ENCODE assay signal across 8 cellular contexts in genomic region chr14:77319416-77319815, GRCh38. TPM values are rescaled to one million over a fixed set of nuclear protein-coding genes. Genes with fewer than 3 reads are reported as not detected.
DNase-seq lines count a peak whose midpoint lies in the region; ATAC-seq, FAIRE-seq and TF ChIP-seq lines count a peak whose summit lies in the region.

No MANE protein-coding gene starts in this region.

- H3K27me3 ChIP-seq in thoracic aorta (replicated peaks; ENCODE audit: insufficient read depth) (no peaks in the 10 kb centered on the region), pancreas (no peaks in the 10 kb centered on the region)

- H3K27me3 Mint-ChIP-seq in activated naive CD4-positive, alpha-beta T cell treated with anti-CD3 and anti-CD28 coated beads, Interleukin-2, amount 10 ng/mL, durations not matched to agents 7 days and 5 days: no peaks in the 10 kb centered on the region
- no peaks in the 10 kb centered on the region; the same call in 1 of the 2 replicates for H3K27me3 Mint-ChIP-seq in WTC11 (ENCODE audit: low read depth)

- POLR2A ChIA-PET in WTC11 (lab: Charles Lee): no interaction called here

- no peak overlapping the region for H3K27ac Mint-ChIP-seq in activated naive CD4-positive, alpha-beta T cell treated with anti-CD3 and anti-CD28 coated beads, Interleukin-2, amount 10 ng/mL, durations not matched to agents 7 days and 5 days
- H3K27ac Mint-ChIP-seq in activated naive CD4-positive, alpha-beta T cell treated with anti-CD3 and anti-CD28 coated beads, Interleukin-2, amount 50 U/mL, for 72 hours: no peak overlapping the region
- H3K27ac Mint-ChIP-seq in WTC11: peak overlapping the region; percentile 95

- H3K4me3 Mint-ChIP-seq in activated naive CD4-positive, alpha-beta T cell treated with anti-CD3 and anti-CD28 coated beads, Interleukin-2, amount 10 ng/mL, durations not matched to agents 7 days and 5 days: peak overlapping the region; percentile 11
- peak overlapping the region; percentile 82 for H3K4me3 Mint-ChIP-seq in WTC11

- no peak for DNase-seq in activated naive CD4-positive, alpha-beta T cell treated with anti-CD3 and anti-CD28 coated beads, Interleukin-2, amount 10 ng/mL, durations not matched to agents 7 days and 5 days
- no peak for DNase-seq in activated naive CD4-positive, alpha-beta T cell treated with anti-CD3 and anti-CD28 coated beads, Interleukin-2, amount 50 U/mL, for 72 hours (ENCODE audit: low spot score in 2 of 2)
- DNase-seq in WTC11 (ENCODE audit: low spot score): no peak
- DNase-seq in inferior parietal cortex (ENCODE audit: extremely low spot score): peak; percentile 38
- DNase-seq in thoracic aorta (ENCODE audit: low spot score): no peak
- no peak for DNase-seq in pancreas
- DNase-seq in stimulated activated CD4-positive, alpha-beta T cell treated with anti-CD3 and anti-CD28 coated beads, Interleukin-15, amount 100 ng/mL, for 24 hours: no peak

- H3K4me3 ChIP-seq in thoracic aorta (peak overlapping the region; percentile 97), pancreas (no peak overlapping the region)

- peaks cover 9 to 19% of the 10 kb centered on the region in 2 donors for H3K4me1 ChIP-seq in thoracic aorta (ENCODE audit: control insufficient read depth in 1 of 2, low read depth in 2 of 2)
- H3K4me1 ChIP-seq in pancreas: peaks cover 0 to 13% (median 6%) of the 10 kb centered on the region in 3 donors

- ATAC-seq in activated naive CD4-positive, alpha-beta T cell treated with anti-CD3 and anti-CD28 coated beads, Interleukin-2, amount 50 U/mL, for 72 hours: no peak
- no peak for ATAC-seq in WTC11
- no peak for ATAC-seq in thoracic aorta (ENCODE audit: insufficient number of reproducible peaks, low FRiP score, low read depth)
- no peak for ATAC-seq in pancreas
- no peak for ATAC-seq in HG02870 (IDR thresholded peaks at IDR 0.05; ENCODE audit: unreplicated experiment)

- intact Hi-C loops in pancreas (cut with DNase I): loop anchor here in 1 of 3 donors (10.0 kb wide), 1 partner anchor 165 kb away; no protein-coding TSS in a partner anchor

- no peaks in the 10 kb centered on the region for H3K36me3 Mint-ChIP-seq in activated naive CD4-positive, alpha-beta T cell treated with anti-CD3 and anti-CD28 coated beads, Interleukin-2, amount 10 ng/mL, durations not matched to agents 7 days and 5 days
- H3K36me3 Mint-ChIP-seq in activated naive CD4-positive, alpha-beta T cell treated with anti-CD3 and anti-CD28 coated beads, Interleukin-2, amount 50 U/mL, for 72 hours: peaks cover 0 to 7% of the 10 kb centered on the region in 2 donors
- no peaks in the 10 kb centered on the region for H3K36me3 Mint-ChIP-seq in WTC11

- CTCF ChIA-PET in activated naive CD4-positive, alpha-beta T cell treated with anti-CD3 and anti-CD28 coated beads, Interleukin-2, amount 10 ng/mL, durations not matched to agents 7 days and 5 days (lab: Charles Lee): interaction anchor here (1.1 to 1.8 kb wide), 3 partner anchors 18 to 227 kb away, joined by 3 to 16 read pairs (median 3); no protein-coding TSS in a partner anchor
- CTCF ChIA-PET in WTC11 (lab: Charles Lee): interaction anchor here (0.7 to 1.3 kb wide), 2 partner anchors 18 to 178 kb away, joined by 3 to 6 read pairs; partner anchors contain the start of gene ZDHHC22

- peaks cover 23% of the 10 kb centered on the region for H3K4me1 Mint-ChIP-seq in activated naive CD4-positive, alpha-beta T cell treated with anti-CD3 and anti-CD28 coated beads, Interleukin-2, amount 10 ng/mL, durations not matched to agents 7 days and 5 days
- H3K4me1 Mint-ChIP-seq in WTC11: peaks cover 50% of the 10 kb centered on the region

- H3K9me3 ChIP-seq in thoracic aorta (no peaks in the 10 kb centered on the region), pancreas (no peaks in the 10 kb centered on the region)

- H3K36me3 ChIP-seq in thoracic aorta (no peaks in the 10 kb centered on the region), pancreas (no peaks in the 10 kb centered on the region)

- TF ChIP-seq CTCF in WTC11 (IDR thresholded peaks at IDR 0.05): no peak
- TF ChIP-seq CTCF in thoracic aorta (IDR thresholded peaks at IDR 0.05): no peak
- TF ChIP-seq CTCF in pancreas (IDR thresholded peaks at IDR 0.05): no peak

- H3K9me3 Mint-ChIP-seq in activated naive CD4-positive, alpha-beta T cell treated with anti-CD3 and anti-CD28 coated beads, Interleukin-2, amount 10 ng/mL, durations not matched to agents 7 days and 5 days: no peaks in the 10 kb centered on the region
- no peaks in the 10 kb centered on the region for H3K9me3 Mint-ChIP-seq in activated naive CD4-positive, alpha-beta T cell treated with anti-CD3 and anti-CD28 coated beads, Interleukin-2, amount 50 U/mL, for 72 hours
- H3K9me3 Mint-ChIP-seq in WTC11: no peaks in the 10 kb centered on the region

- no peak for FAIRE-seq in pancreas (lab: Jason Lieb, UNC)

- 53 to 55% methylated on average over 5 of the region's 5 CpGs for WGBS in pancreas, 2 donors

- H3K27ac ChIP-seq in thoracic aorta (no peak overlapping the region), pancreas (no peak overlapping the region)

TF ChIP-seq in WTC11, 78 proteins besides CTCF, POLR2A, EP300 and RAD21:
- TF ChIP-seq, protein P1, sequence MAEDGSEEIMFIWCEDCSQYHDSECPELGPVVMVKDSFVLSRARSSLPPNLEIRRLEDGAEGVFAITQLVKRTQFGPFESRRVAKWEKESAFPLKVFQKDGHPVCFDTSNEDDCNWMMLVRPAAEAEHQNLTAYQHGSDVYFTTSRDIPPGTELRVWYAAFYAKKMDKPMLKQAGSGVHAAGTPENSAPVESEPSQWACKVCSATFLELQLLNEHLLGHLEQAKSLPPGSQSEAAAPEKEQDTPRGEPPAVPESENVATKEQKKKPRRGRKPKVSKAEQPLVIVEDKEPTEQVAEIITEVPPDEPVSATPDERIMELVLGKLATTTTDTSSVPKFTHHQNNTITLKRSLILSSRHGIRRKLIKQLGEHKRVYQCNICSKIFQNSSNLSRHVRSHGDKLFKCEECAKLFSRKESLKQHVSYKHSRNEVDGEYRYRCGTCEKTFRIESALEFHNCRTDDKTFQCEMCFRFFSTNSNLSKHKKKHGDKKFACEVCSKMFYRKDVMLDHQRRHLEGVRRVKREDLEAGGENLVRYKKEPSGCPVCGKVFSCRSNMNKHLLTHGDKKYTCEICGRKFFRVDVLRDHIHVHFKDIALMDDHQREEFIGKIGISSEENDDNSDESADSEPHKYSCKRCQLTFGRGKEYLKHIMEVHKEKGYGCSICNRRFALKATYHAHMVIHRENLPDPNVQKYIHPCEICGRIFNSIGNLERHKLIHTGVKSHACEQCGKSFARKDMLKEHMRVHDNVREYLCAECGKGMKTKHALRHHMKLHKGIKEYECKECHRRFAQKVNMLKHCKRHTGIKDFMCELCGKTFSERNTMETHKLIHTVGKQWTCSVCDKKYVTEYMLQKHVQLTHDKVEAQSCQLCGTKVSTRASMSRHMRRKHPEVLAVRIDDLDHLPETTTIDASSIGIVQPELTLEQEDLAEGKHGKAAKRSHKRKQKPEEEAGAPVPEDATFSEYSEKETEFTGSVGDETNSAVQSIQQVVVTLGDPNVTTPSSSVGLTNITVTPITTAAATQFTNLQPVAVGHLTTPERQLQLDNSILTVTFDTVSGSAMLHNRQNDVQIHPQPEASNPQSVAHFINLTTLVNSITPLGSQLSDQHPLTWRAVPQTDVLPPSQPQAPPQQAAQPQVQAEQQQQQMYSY (CRISPR knock-in tag; IDR thresholded peaks at IDR 0.05): no peak
- TF ChIP-seq TEAD1 (CRISPR knock-in tag; IDR thresholded peaks at IDR 0.05) (no peak), NFYB (CRISPR knock-in tag; conservative IDR thresholded peaks at IDR 0.05; ENCODE audit: low read depth) (no peak), CREB1 (CRISPR knock-in tag; IDR thresholded peaks at IDR 0.05) (no peak)
- TF ChIP-seq, protein P2, sequence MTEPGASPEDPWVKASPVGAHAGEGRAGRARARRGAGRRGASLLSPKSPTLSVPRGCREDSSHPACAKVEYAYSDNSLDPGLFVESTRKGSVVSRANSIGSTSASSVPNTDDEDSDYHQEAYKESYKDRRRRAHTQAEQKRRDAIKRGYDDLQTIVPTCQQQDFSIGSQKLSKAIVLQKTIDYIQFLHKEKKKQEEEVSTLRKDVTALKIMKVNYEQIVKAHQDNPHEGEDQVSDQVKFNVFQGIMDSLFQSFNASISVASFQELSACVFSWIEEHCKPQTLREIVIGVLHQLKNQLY (CRISPR knock-in tag; IDR thresholded peaks at IDR 0.05): no peak

RNA-seq across cellular contexts. Expression of gene POMT2, which starts 1.3 kb away (rescaled TPM):
- total RNA-seq in activated naive CD4-positive, alpha-beta T cell treated with anti-CD3 and anti-CD28 coated beads, Interleukin-2, amount 50 U/mL, for 72 hours: 10 to 100 TPM; 15.5 to 18.0 TPM
- total RNA-seq in WTC11 (2021) (31.3 to 38.7 TPM (median 35.2 TPM) in 3 replicates), thoracic aorta (10 to 100 TPM; 15.8 to 25.0 TPM), pancreas (10 to 100 TPM; 11.9 to 26.2 (median 14.7) TPM)
- polyA plus RNA-seq in pancreas: 10 to 100 TPM; 27.5 to 29.5 TPM

RNA-seq across cellular contexts. Expression of gene GSTZ1, which starts 1.4 kb away (rescaled TPM):
- 10 to 100 TPM; 13.9 to 22.2 TPM for total RNA-seq in activated naive CD4-positive, alpha-beta T cell treated with anti-CD3 and anti-CD28 coated beads, Interleukin-2, amount 50 U/mL, for 72 hours
- 35.6 to 40.2 TPM (median 38.2 TPM) in 3 replicates for total RNA-seq in WTC11 (2021)
- total RNA-seq in thoracic aorta: 10 to 100 TPM in 1 of 2 donors, 1 to 10 TPM in 1; 3.1 to 11.5 TPM
- total RNA-seq in pancreas: 10 to 100 TPM in 2 of 6 donors, 1 to 10 TPM in 4; 6.3 to 13.2 (median 8.5) TPM
- 10 to 100 TPM; 16.8 to 18.4 TPM for polyA plus RNA-seq in pancreas

RNA-seq across cellular contexts. Expression of gene NGB, which starts 48.4 kb away (rescaled TPM):
- not detected for total RNA-seq in activated naive CD4-positive, alpha-beta T cell treated with anti-CD3 and anti-CD28 coated beads, Interleukin-2, amount 50 U/mL, for 72 hours
- 0.14 to 0.46 TPM (median 0.33 TPM) in 3 replicates for total RNA-seq in WTC11 (2021)
- total RNA-seq in thoracic aorta: not detected
- 1 to 10 TPM in 1 of 6 donors, under 1 TPM in 3, not detected in 2; 0.13 to 3.4 (median 0.31) TPM for total RNA-seq in pancreas
- under 1 TPM in 1 of 2 donors, not detected in 1; 0.38 TPM for polyA plus RNA-seq in pancreas

RNA-seq across cellular contexts. Expression of gene TMED8, which starts 57.5 kb away (rescaled TPM):
- 10 to 100 TPM; 15.2 to 32.9 TPM for total RNA-seq in activated naive CD4-positive, alpha-beta T cell treated with anti-CD3 and anti-CD28 coated beads, Interleukin-2, amount 50 U/mL, for 72 hours
- total RNA-seq in WTC11 (2021) (12.8 to 14.2 TPM (median 13.4 TPM) in 3 replicates), thoracic aorta (10 to 100 TPM; 10.0 to 12.0 TPM), pancreas (1 to 10 TPM; 4.4 to 7.0 (median 5.8) TPM)
- 1 to 10 TPM; 2.7 to 9.6 TPM for polyA plus RNA-seq in pancreas

RNA-seq across cellular contexts. Expression of gene SAMD15, which starts 57.8 kb away (rescaled TPM):
- under 1 TPM; 0.20 to 0.27 TPM for total RNA-seq in activated naive CD4-positive, alpha-beta T cell treated with anti-CD3 and anti-CD28 coated beads, Interleukin-2, amount 50 U/mL, for 72 hours
- total RNA-seq in WTC11 (2021): 0.27 to 0.42 TPM (median 0.30 TPM) in 3 replicates
- under 1 TPM in 1 of 2 donors, not detected in 1; 0.14 TPM for total RNA-seq in thoracic aorta
- 1 to 10 TPM in 1 of 6 donors, under 1 TPM in 5; 0.28 to 1.5 (median 0.92) TPM for total RNA-seq in pancreas
- 1 to 10 TPM in 1 of 2 donors, under 1 TPM in 1; 0.49 to 1.5 TPM for polyA plus RNA-seq in pancreas
